ENCODE assay signal across 25 cellular contexts in the genomic region with DNA sequence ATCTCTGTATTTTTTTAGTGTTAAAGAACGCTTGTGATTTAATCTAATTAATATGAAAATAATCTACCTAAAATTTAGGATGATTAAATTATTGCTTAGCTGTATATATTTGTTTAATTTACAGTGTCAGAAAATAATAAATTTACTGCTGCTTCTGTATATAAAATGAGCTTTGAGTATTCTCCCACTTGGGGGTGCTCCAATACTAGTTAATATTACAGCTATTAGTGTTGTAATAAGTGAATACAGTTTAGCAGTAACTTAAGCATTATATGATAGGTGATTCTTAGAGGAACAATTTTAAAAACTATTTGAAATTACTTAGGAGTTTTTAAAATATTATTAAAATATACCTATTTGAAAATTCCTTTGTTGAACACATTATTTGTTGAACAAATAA.
DNase-seq lines count a peak whose midpoint lies in the region; ATAC-seq, FAIRE-seq and TF ChIP-seq lines count a peak whose summit lies in the region.
"Had no signal": no experiment of that assay in that cellular context is flagged by ENCODE, and none has a peak within 500 bp of the region (broad histone marks: within the 10 kb centered on the region; RNA-seq: fewer than 3 reads in every experiment).

No MANE protein-coding gene starts in this region.

- intact Hi-C loops in Caco-2 (cut with micrococcal nuclease; ENCODE audit: unreplicated experiment) (loop anchor here (10.0 kb wide), 1 partner anchor 260 kb away; no protein-coding TSS in a partner anchor), posterior cingulate gyrus (cut with DNase I) (loop anchor here (10.0 kb wide), 1 partner anchor 290 kb away; no protein-coding TSS in a partner anchor)

- H3K27me3 Mint-ChIP-seq in osteocyte (ENCODE audit: unreplicated experiment) (no peaks in the 10 kb centered on the region), Caco-2 (ENCODE audit: insufficient read depth, unreplicated experiment) (no peaks in the 10 kb centered on the region)
- H3K27me3 Mint-ChIP-seq: activated CD8-positive, alpha-beta T cell treated with anti-CD3 and anti-CD28 coated beads for 36 hours; activated naive CD4-positive, alpha-beta T cell treated with anti-CD3 and anti-CD28 coated beads, Interleukin-2, amount 50 U/mL, for 24 hours had no signal

- H3K9me3 Mint-ChIP-seq in osteocyte (ENCODE audit: unreplicated experiment) (no peaks in the 10 kb centered on the region), Caco-2 (ENCODE audit: unreplicated experiment) (no peaks in the 10 kb centered on the region)
- H3K9me3 Mint-ChIP-seq: activated CD8-positive, alpha-beta T cell treated with anti-CD3 and anti-CD28 coated beads for 36 hours; activated naive CD4-positive, alpha-beta T cell treated with anti-CD3 and anti-CD28 coated beads, Interleukin-2, amount 50 U/mL, for 24 hours; activated T-cell treated with anti-CD3 and anti-CD28 coated beads, Interleukin-2, amount 50 U/mL, for 4 hours; GM23338; WTC11 had no signal

- H3K9ac ChIP-seq in DND-41 (ENCODE audit: low read depth, low read length) = no peak overlapping the region

- ATAC-seq in DND-41 (ENCODE audit: insufficient read depth, low read depth) (no peak), GM18907 (IDR thresholded peaks at IDR 0.05; ENCODE audit: unreplicated experiment) (no peak)
- ATAC-seq: activated CD8-positive, alpha-beta T cell treated with anti-CD3 and anti-CD28 coated beads for 36 hours; activated T-cell treated with anti-CD3 and anti-CD28 coated beads, Interleukin-2, amount 50 U/mL, for 4 hours; GM23338; psoas muscle; WTC11 had no signal

- H3K4me1 Mint-ChIP-seq in osteocyte (ENCODE audit: unreplicated experiment) = peaks cover 6% of the 10 kb centered on the region
- no peaks in the 10 kb centered on the region for H3K4me1 Mint-ChIP-seq in Caco-2 (ENCODE audit: low read depth, unreplicated experiment)
- H3K4me1 Mint-ChIP-seq: WTC11 had no signal

- no TSS peak for BruUV-seq in Caco-2 (replicated peaks; lab: Mats Ljungman, UMichigan)

- H3K27me3 ChIP-seq in DND-41 (ENCODE audit: insufficient read depth, low read length, poor library complexity) = no peaks in the 10 kb centered on the region
- no peaks in the 10 kb centered on the region for H3K27me3 ChIP-seq in Caco-2 (replicated peaks; ENCODE audit: control insufficient read depth, insufficient read depth, low read length)
- H3K27me3 ChIP-seq: esophagus muscularis mucosa, MG63, spleen had no signal

- no peaks in the 10 kb centered on the region for H3K79me2 ChIP-seq in DND-41 (ENCODE audit: insufficient read depth, low read length)

- no peak overlapping the region for H3K4me3 Mint-ChIP-seq in osteocyte (ENCODE audit: unreplicated experiment)
- no peak overlapping the region for H3K4me3 Mint-ChIP-seq in Caco-2 (ENCODE audit: unreplicated experiment)
- H3K4me3 Mint-ChIP-seq: activated CD8-positive, alpha-beta T cell treated with anti-CD3 and anti-CD28 coated beads for 36 hours; activated naive CD4-positive, alpha-beta T cell treated with anti-CD3 and anti-CD28 coated beads, Interleukin-2, amount 50 U/mL, for 24 hours; activated T-cell treated with anti-CD3 and anti-CD28 coated beads, Interleukin-2, amount 50 U/mL, for 4 hours; GM23338; WTC11 had no signal

- peak; percentile 18 for TF ChIP-seq CTCF in DND-41 (IDR thresholded peaks at IDR 0.05; ENCODE audit: borderline replicate concordance, extremely low read depth, low read length, poor library complexity, severe bottlenecking)
- peak; percentile 17; the same call in 1 of the 2 replicates for TF ChIP-seq CTCF in LNCaP clone FGC (IDR thresholded peaks at IDR 0.05; ENCODE audit: control insufficient read depth, extremely low read depth, insufficient read depth)
- TF ChIP-seq CTCF in osteocyte (IDR thresholded peaks at IDR 0.05) = peak; percentile 12
- no peak for TF ChIP-seq CTCF in Caco-2 (IDR thresholded peaks at IDR 0.05; ENCODE audit: insufficient read depth in 1 of 2, low read depth in 1 of 2, low read length in 1 of 2, severe bottlenecking in 1 of 2, unreplicated experiment in 1 of 2)

- H3K9me3 ChIP-seq in DND-41 (ENCODE audit: insufficient read depth, low read length, severe bottlenecking) = no peaks in the 10 kb centered on the region
- H3K9me3 ChIP-seq in Caco-2 = no peaks in the 10 kb centered on the region
- H3K9me3 ChIP-seq: esophagus muscularis mucosa, MG63, psoas muscle, spleen had no signal

- H3K27ac Mint-ChIP-seq in osteocyte (ENCODE audit: unreplicated experiment) (no peak overlapping the region), Caco-2 (ENCODE audit: unreplicated experiment) (no peak overlapping the region)
- H3K27ac Mint-ChIP-seq: activated CD8-positive, alpha-beta T cell treated with anti-CD3 and anti-CD28 coated beads for 36 hours; activated naive CD4-positive, alpha-beta T cell treated with anti-CD3 and anti-CD28 coated beads, Interleukin-2, amount 50 U/mL, for 24 hours; GM23338 had no signal

- peaks cover 35% of the 10 kb centered on the region for H3K36me3 Mint-ChIP-seq in osteocyte (ENCODE audit: unreplicated experiment)
- peaks cover 68% of the 10 kb centered on the region for H3K36me3 Mint-ChIP-seq in Caco-2 (ENCODE audit: insufficient read depth, unreplicated experiment)

- CTCF ChIA-PET in Caco-2 (lab: Charles Lee) = no interaction called here

- H3K4me3 ChIP-seq in DND-41 (ENCODE audit: low read depth in 1 of 2, low read length in 2 of 2) (no peak overlapping the region), LNCaP clone FGC (ENCODE audit: low read depth, low read length) (no peak overlapping the region), Caco-2 (ENCODE audit: low read depth, low read length) (no peak overlapping the region)
- H3K4me3 ChIP-seq: esophagus muscularis mucosa, GM23338, MG63, psoas muscle, spleen had no signal

- H4K20me1 ChIP-seq in DND-41 (ENCODE audit: insufficient read depth, low read length) = no peaks in the 10 kb centered on the region

- H3K27ac ChIP-seq in DND-41 (ENCODE audit: low read length) = no peak overlapping the region
- H3K27ac ChIP-seq: esophagus muscularis mucosa, psoas muscle, spleen had no signal

- POLR2A ChIA-PET in Caco-2 (lab: Charles Lee) = no interaction called here

- DNase-seq in DND-41 (no peak), LNCaP clone FGC (ENCODE audit: low read depth) (no peak), osteocyte (ENCODE audit: extremely low spot score, unreplicated experiment) (no peak), Caco-2 (no peak), posterior cingulate gyrus (no peak)
- DNase-seq: activated CD8-positive, alpha-beta T cell treated with anti-CD3 and anti-CD28 coated beads for 36 hours; activated T-cell treated with anti-CD3 and anti-CD28 coated beads, Interleukin-2, amount 50 U/mL, for 4 hours; C1 segment of cervical spinal cord; DMS53; effector CD8-positive, alpha-beta T cell; head of caudate nucleus; mammary epithelial cell; MG63; NCI-H1930; psoas muscle; SIG-M5; spleen; T-helper 2 cell had no signal

- H3K4me1 ChIP-seq in DND-41 (ENCODE audit: insufficient read depth, low read length) (no peaks in the 10 kb centered on the region), Caco-2 (no peaks in the 10 kb centered on the region)
- H3K4me1 ChIP-seq: psoas muscle had no signal

- peak; percentile 33 for FAIRE-seq in colon (lab: Jason Lieb, UNC)
- FAIRE-seq: bronchial epithelial cell had no signal

- no peak overlapping the region for H2AFZ ChIP-seq in DND-41 (ENCODE audit: low read depth, low read length)
- H2AFZ ChIP-seq: GM23338 had no signal

- peaks cover 72% of the 10 kb centered on the region for H3K36me3 ChIP-seq in DND-41 (ENCODE audit: insufficient read depth, low read length)
- peaks cover 1% of the 10 kb centered on the region; the same call in 1 of the 2 replicates for H3K36me3 ChIP-seq in Caco-2 (ENCODE audit: control insufficient read depth, insufficient read depth, low read length)

- no peak overlapping the region for H3K4me2 ChIP-seq in DND-41 (ENCODE audit: insufficient read depth, low read length)
- H3K4me2 ChIP-seq: GM23338 had no signal

Comparison
In these comparisons a context has a peak if more than half of its experiments do, and no peak if none do; other contexts are left out.
1. CTCF ChIP-seq: peak in DND-41 (single experiment), LNCaP clone FGC (single experiment) and osteocyte (single experiment); none in Caco-2 (0 of 2).